ENCODE assay signal across 11 cellular contexts in the genomic region with DNA sequence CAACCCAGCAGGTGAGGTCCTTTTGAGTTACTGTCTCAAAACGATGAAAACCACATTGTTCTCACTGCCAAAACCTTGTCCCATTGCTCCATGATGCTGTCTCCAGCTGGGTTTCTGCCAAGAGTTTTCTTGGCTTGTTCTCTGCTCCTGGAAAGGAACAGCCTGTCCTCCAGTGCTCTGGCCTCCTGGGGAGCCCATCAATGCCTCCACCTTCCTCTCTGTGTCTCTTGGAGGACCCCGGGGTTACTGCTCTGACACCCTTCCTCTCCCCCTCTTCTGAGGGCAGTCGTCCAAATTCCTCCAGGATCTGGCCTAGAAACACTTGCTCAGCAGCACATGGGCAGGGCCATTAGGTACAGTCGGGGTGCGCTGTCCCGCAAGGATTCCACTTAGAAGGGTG.
DNase-seq lines count a peak whose midpoint lies in the region; ATAC-seq and TF ChIP-seq lines count a peak whose summit lies in the region.
"Had no signal": no experiment of that assay in that cellular context is flagged by ENCODE, and none has a peak within 500 bp of the region (broad histone marks: within the 10 kb centered on the region; RNA-seq: fewer than 3 reads in every experiment).

No MANE protein-coding gene starts in this region.

- TF ChIP-seq POLR2A in prostate gland (IDR thresholded peaks at IDR 0.05), result no peak

- WGBS in prostate gland, result 5% methylated on average over 6 of the region's 6 CpGs

- H3K4me3 ChIP-seq in astrocyte of the spinal cord (ENCODE audit: low read depth, low read length) (no peak overlapping the region), right atrium auricular region (no peak overlapping the region), prostate gland (no peak overlapping the region)
- H3K4me3 ChIP-seq: upper lobe of left lung had no signal

- intact Hi-C loops in prostate gland (cut with DNase I), result no loop called here

- in situ Hi-C loops in astrocyte of the spinal cord (cut with HindIII; ENCODE audit: low sequenced_read_pairs), result no loop called here

- H3K9me3 ChIP-seq in right atrium auricular region (peaks cover 0 to 5% of the 10 kb centered on the region in 2 donors), prostate gland (no peaks in the 10 kb centered on the region)
- H3K9me3 ChIP-seq: upper lobe of left lung had no signal

- no peak for ATAC-seq in GM19452 (IDR thresholded peaks at IDR 0.05; ENCODE audit: unreplicated experiment)
- ATAC-seq in HG02571 (IDR thresholded peaks at IDR 0.05; ENCODE audit: unreplicated experiment), result no peak

- H3K36me3 ChIP-seq in right atrium auricular region (no peaks in the 10 kb centered on the region), prostate gland (no peaks in the 10 kb centered on the region)
- H3K36me3 ChIP-seq: upper lobe of left lung had no signal

- H3K27me3 ChIP-seq in right atrium auricular region (no peaks in the 10 kb centered on the region), prostate gland (replicated peaks; ENCODE audit: insufficient read depth) (no peaks in the 10 kb centered on the region)
- H3K27me3 ChIP-seq: upper lobe of left lung had no signal

- peaks cover 0 to 11% of the 10 kb centered on the region in 2 donors for H3K4me1 ChIP-seq in right atrium auricular region
- peaks cover 3% of the 10 kb centered on the region for H3K4me1 ChIP-seq in prostate gland (replicated peaks)

- H3K27ac ChIP-seq in right atrium auricular region, result no peak overlapping the region
- H3K27ac ChIP-seq in prostate gland, result no peak overlapping the region
- H3K27ac ChIP-seq: epithelial cell of prostate, upper lobe of left lung had no signal

- TF ChIP-seq CTCF in astrocyte of the spinal cord (IDR thresholded peaks at IDR 0.05; ENCODE audit: low read depth, low read length) (no peak), right atrium auricular region (IDR thresholded peaks at IDR 0.05) (no peak), prostate gland (IDR thresholded peaks at IDR 0.05) (no peak)

- peak; percentile 10 for DNase-seq in COR-L47 (lab: John Stamatoyannopoulos, UW)
- DNase-seq in astrocyte of the spinal cord (ENCODE audit: low read depth, low spot score), result peak; percentile 55
- DNase-seq in right atrium auricular region (ENCODE audit: low spot score), result peak; percentile 75
- DNase-seq in prostate gland (ENCODE audit: low spot score), result peak; percentile 89
- no peak for DNase-seq in NCI-H2107 treated with DMSO at 0.1 percent for 48 hours (lab: John Stamatoyannopoulos, UW; ENCODE audit: unreplicated experiment)
- no peak for DNase-seq in NCI-H526 treated with DMSO at 0.1 percent for 48 hours (lab: John Stamatoyannopoulos, UW)
- DNase-seq: NCI-H1105 had no signal

Comparison
In these comparisons a context has a peak if more than half of its experiments do, and no peak if none do; other contexts are left out.
1. DNase-seq: peak in COR-L47 (single experiment), astrocyte of the spinal cord (single experiment), right atrium auricular region (single experiment) and prostate gland (single experiment); none in NCI-H2107 treated with DMSO at 0.1 percent for 48 hours (single experiment) and NCI-H526 treated with DMSO at 0.1 percent for 48 hours (single experiment).